In genomic region chr4:38664704-38665401, GRCh38 we compare ENCODE assay signal across 1 cellular context.
TF ChIP-seq lines count a peak whose summit lies in the region.

No MANE protein-coding gene starts in this region.

TF ChIP-seq in HepG2, 621 proteins besides CTCF, POLR2A, EP300 and RAD21 (continued from another document and continues in another):
- TF ChIP-seq PATZ1 (CRISPR knock-in tag; IDR thresholded peaks at IDR 0.05) = peak; percentile 90
- TF ChIP-seq ZNF18 (CRISPR knock-in tag; IDR thresholded peaks at IDR 0.05; ENCODE audit: insufficient replicate concordance) = peak; percentile 47
- TF ChIP-seq NONO (IDR thresholded peaks at IDR 0.05) = no peak
- 0 out of 2 replicates have a peak, but pooled peaks have one; percentile 42 for TF ChIP-seq NONO (CRISPR knock-in tag; conservative IDR thresholded peaks at IDR 0.05)
- TF ChIP-seq TFDP2 (CRISPR knock-in tag; IDR thresholded peaks at IDR 0.05) = peak; percentile 47; the same call in 1 of the 2 replicates
- peak; percentile 34; the same call in 1 of the 2 replicates for TF ChIP-seq ZBTB26 (CRISPR knock-in tag; IDR thresholded peaks at IDR 0.05; ENCODE audit: borderline replicate concordance)
- TF ChIP-seq ZNF564 (CRISPR knock-in tag; IDR thresholded peaks at IDR 0.05) = no peak
- TF ChIP-seq SIN3A (IDR thresholded peaks at IDR 0.05; ENCODE audit: borderline replicate concordance, low read depth, low read length) = peak; percentile 68; the same call in 1 of the 2 replicates
- peak; percentile 75 for TF ChIP-seq ZNF263 (CRISPR knock-in tag; IDR thresholded peaks at IDR 0.05)
- peak; percentile 53; the same call in 1 of the 2 replicates for TF ChIP-seq ZBTB14 (CRISPR knock-in tag; IDR thresholded peaks at IDR 0.05)
- no peak for TF ChIP-seq HOXD1 (CRISPR knock-in tag; IDR thresholded peaks at IDR 0.05)
- TF ChIP-seq FOXJ3 (CRISPR knock-in tag; IDR thresholded peaks at IDR 0.05; ENCODE audit: borderline replicate concordance) = no peak
- no peak for TF ChIP-seq ZBTB33 (CRISPR knock-in tag; IDR thresholded peaks at IDR 0.05)
- 0 out of 2 replicates have a peak, but pooled peaks have one; percentile 54 for TF ChIP-seq ZNF746 (CRISPR knock-in tag; IDR thresholded peaks at IDR 0.05)
- no peak for TF ChIP-seq ZNF350 (CRISPR knock-in tag; IDR thresholded peaks at IDR 0.05; ENCODE audit: borderline replicate concordance, low read depth)
- TF ChIP-seq KDM2A (CRISPR knock-in tag; IDR thresholded peaks at IDR 0.05; ENCODE audit: borderline replicate concordance, low read depth) = peak; percentile 44; the same call in 1 of the 2 replicates
- TF ChIP-seq PHF8 (CRISPR knock-in tag; IDR thresholded peaks at IDR 0.05) = peak; percentile 25; the same call in 1 of the 2 replicates
- TF ChIP-seq ZMYM4 (CRISPR knock-in tag; IDR thresholded peaks at IDR 0.05) = no peak
- TF ChIP-seq ZNF33A (CRISPR knock-in tag; IDR thresholded peaks at IDR 0.05; ENCODE audit: borderline replicate concordance) = no peak
- 0 out of 2 replicates have a peak, but pooled peaks have one; percentile 17 for TF ChIP-seq ZFY (CRISPR knock-in tag; IDR thresholded peaks at IDR 0.05)
- no peak for TF ChIP-seq HNRNPL (IDR thresholded peaks at IDR 0.05; ENCODE audit: low read depth, low read length)
- TF ChIP-seq HDAC1 (CRISPR knock-in tag; IDR thresholded peaks at IDR 0.05) = 0 out of 2 replicates have a peak, but pooled peaks have one; percentile 41
- peak; percentile 45; the same call in 1 of the 2 replicates for TF ChIP-seq ARID4A (CRISPR knock-in tag; IDR thresholded peaks at IDR 0.05; ENCODE audit: borderline replicate concordance)
- TF ChIP-seq ZFP91 (CRISPR knock-in tag; IDR thresholded peaks at IDR 0.05; ENCODE audit: borderline replicate concordance) = 0 out of 2 replicates have a peak, but pooled peaks have one; percentile 21
- no peak for TF ChIP-seq ZNF770 (CRISPR knock-in tag; IDR thresholded peaks at IDR 0.05)
- no peak for TF ChIP-seq SRF (IDR thresholded peaks at IDR 0.05; ENCODE audit: low read depth, low read length)
- TF ChIP-seq PAWR (CRISPR knock-in tag; IDR thresholded peaks at IDR 0.05; ENCODE audit: borderline replicate concordance) = no peak
- no peak for TF ChIP-seq IRF2 (CRISPR knock-in tag; IDR thresholded peaks at IDR 0.05)
- TF ChIP-seq ZBTB2 (CRISPR knock-in tag; IDR thresholded peaks at IDR 0.05; ENCODE audit: low read depth) = no peak
- TF ChIP-seq ATF7 (IDR thresholded peaks at IDR 0.05) = no peak
- no peak for TF ChIP-seq ATF7 (CRISPR knock-in tag; IDR thresholded peaks at IDR 0.05)
- TF ChIP-seq POGK (CRISPR knock-in tag; conservative IDR thresholded peaks at IDR 0.05) = 0 out of 2 replicates have a peak, but pooled peaks have one; percentile 19
- no peak for TF ChIP-seq ZNF432 (CRISPR knock-in tag; IDR thresholded peaks at IDR 0.05; ENCODE audit: borderline replicate concordance)
- 0 out of 2 replicates have a peak, but pooled peaks have one; percentile 56 for TF ChIP-seq ZFP36L1 (CRISPR knock-in tag; IDR thresholded peaks at IDR 0.05)
- peak; percentile 45 for TF ChIP-seq ASH2L (IDR thresholded peaks at IDR 0.05; ENCODE audit: insufficient read length, low read depth, low read length)
